Comparison of ENCODE assay signal across 10 cellular contexts in the genomic region with DNA sequence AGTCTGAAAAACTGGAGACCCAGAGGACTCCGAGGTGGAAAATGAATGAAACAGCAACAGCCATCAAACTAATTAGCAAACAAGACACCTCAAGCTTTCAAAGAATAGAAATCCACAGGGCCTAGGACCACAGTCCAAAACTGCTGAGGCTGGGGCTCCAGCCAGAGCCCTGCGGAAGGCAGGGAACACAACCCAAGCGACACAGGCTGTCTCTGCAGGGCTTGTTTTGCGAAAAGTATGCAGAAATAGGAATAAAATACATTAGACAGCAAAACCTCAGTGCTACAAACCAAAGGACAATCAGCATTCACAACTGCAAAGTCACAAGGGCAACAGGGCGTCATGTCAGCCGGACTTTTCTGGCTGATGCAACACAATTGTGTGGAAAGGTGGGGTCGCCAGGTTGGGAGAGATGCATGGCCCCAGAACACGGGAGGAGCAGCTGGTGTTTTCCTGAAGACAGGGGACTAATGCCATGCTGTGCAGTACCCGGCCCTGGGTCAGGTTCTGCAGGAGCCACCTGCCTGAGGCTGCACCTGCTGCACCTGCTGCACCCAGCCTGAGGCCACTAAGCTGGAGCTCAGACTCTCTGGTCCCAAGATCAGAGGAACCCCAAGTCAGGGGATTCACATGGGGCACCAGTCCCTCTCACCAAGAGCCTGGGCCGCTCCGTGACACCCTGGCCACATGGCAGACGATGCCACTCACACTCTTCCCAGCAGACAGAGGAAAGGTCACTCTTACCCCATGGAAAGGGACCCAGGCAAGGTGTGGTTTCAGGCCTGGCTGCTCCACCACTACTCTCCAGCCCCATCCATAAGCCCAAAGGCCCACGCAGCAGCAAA.
DNase-seq lines count a peak whose midpoint lies in the region; ATAC-seq and TF ChIP-seq lines count a peak whose summit lies in the region.
"Had no signal": no experiment of that assay in that cellular context is flagged by ENCODE, and none has a peak within 500 bp of the region (broad histone marks: within the 10 kb centered on the region; RNA-seq: fewer than 3 reads in every experiment).

No MANE protein-coding gene starts in this region.

- H3K9me2 ChIP-seq in OCI-LY7 (ENCODE audit: insufficient read depth, low read length), result no peaks in the 10 kb centered on the region

- intact Hi-C loops in OCI-LY7 (cut with micrococcal nuclease; ENCODE audit: unreplicated experiment), result no loop called here
- intact Hi-C loops in left cardiac atrium (cut with DNase I), result loop anchor here in 1 of 2 donors (5.0 kb wide), 1 partner anchor 41 kb away; no protein-coding TSS in a partner anchor
- intact Hi-C loops in gastrocnemius medialis (cut with DNase I; ENCODE audit: low total_unique reads), result loop anchor here (5.0 to 10.0 kb wide), 2 partner anchors 34 to 54 kb away; no protein-coding TSS in a partner anchor
- intact Hi-C loops in naive thymus-derived CD4-positive, alpha-beta T cell (cut with micrococcal nuclease), result no loop called here

- H3K27ac ChIP-seq in HEK293 (ENCODE audit: extremely low read depth, low read depth, low read length) (peak overlapping the region; percentile 94), OCI-LY7 (ENCODE audit: low read depth, low read length, poor library complexity, severe bottlenecking) (peak overlapping the region; percentile 21), gastrocnemius medialis (peak overlapping the region; percentile 66 to 92 (median 74))
- no peak overlapping the region for H3K27ac ChIP-seq in naive thymus-derived CD4-positive, alpha-beta T cell (ENCODE audit: low read depth, low read length)

- CTCF ChIA-PET in HEK293 (lab: Yijun Ruan, JAX) (interaction anchor here (0.6 to 1.2 kb wide), 2 partner anchors 17 to 51 kb away, joined by 3 to 4 read pairs; no protein-coding TSS in a partner anchor), OCI-LY7 (lab: Charles Lee; ENCODE audit: unreplicated experiment) (interaction anchor here (1.1 kb wide), 1 partner anchor 59 kb away, joined by 3 read pairs; no protein-coding TSS in a partner anchor)
- CTCF ChIA-PET in naive thymus-derived CD4-positive, alpha-beta T cell (lab: Charles Lee), result no interaction called here

- TF ChIP-seq CTCF in HEK293 (tag by site-specific recombination; IDR thresholded peaks at IDR 0.05) (no peak), OCI-LY7 (conservative IDR thresholded peaks at IDR 0.05; ENCODE audit: low read length) (no peak), gastrocnemius medialis (IDR thresholded peaks at IDR 0.05 in 4 of 5, conservative IDR thresholded peaks at IDR 0.05 in 1 of 5) (no peak)

- no TSS peak for BruUV-seq in OCI-LY7 (replicated peaks; lab: Mats Ljungman, UMichigan)

- H3K4me3 ChIP-seq in HEK293 (ENCODE audit: low read depth, low read length) (no peak overlapping the region), OCI-LY7 (ENCODE audit: low read depth, low read length, poor library complexity, severe bottlenecking) (no peak overlapping the region), gastrocnemius medialis (no peak overlapping the region)
- no peak overlapping the region for H3K4me3 ChIP-seq in naive thymus-derived CD4-positive, alpha-beta T cell (ENCODE audit: low read length)

- H3K9me3 ChIP-seq in HEK293 (ENCODE audit: control insufficient read depth, insufficient read depth, low read depth, low read length) (no peaks in the 10 kb centered on the region), OCI-LY7 (ENCODE audit: low read length) (no peaks in the 10 kb centered on the region), gastrocnemius medialis (no peaks in the 10 kb centered on the region)
- no peaks in the 10 kb centered on the region for H3K9me3 ChIP-seq in naive thymus-derived CD4-positive, alpha-beta T cell (ENCODE audit: control insufficient read depth in 2 of 3, low read length in 3 of 3)

- peaks cover 0 to 21% (median 4%) of the 10 kb centered on the region in 5 donors for H3K36me3 Mint-ChIP-seq in naive thymus-derived CD4-positive, alpha-beta T cell

- no peaks in the 10 kb centered on the region for H4K20me1 ChIP-seq in OCI-LY7 (ENCODE audit: insufficient read depth, low read length)

- H3K9me3 Mint-ChIP-seq in naive thymus-derived CD4-positive, alpha-beta T cell, result no peaks in the 10 kb centered on the region

- no peaks in the 10 kb centered on the region; a peak in 1 of 3 replicates for H3K36me3 ChIP-seq in HEK293 (ENCODE audit: control insufficient read depth in 2 of 2, insufficient read depth in 1 of 2, low read length in 2 of 2)
- H3K36me3 ChIP-seq in OCI-LY7 (ENCODE audit: insufficient read depth, low read length), result peaks cover 3% of the 10 kb centered on the region; the same call in 1 of the 2 replicates
- no peaks in the 10 kb centered on the region for H3K36me3 ChIP-seq in gastrocnemius medialis
- no peaks in the 10 kb centered on the region for H3K36me3 ChIP-seq in naive thymus-derived CD4-positive, alpha-beta T cell (ENCODE audit: control insufficient read depth in 2 of 3, insufficient read depth in 3 of 3, low read length in 3 of 3)

- H3K4me1 Mint-ChIP-seq in naive thymus-derived CD4-positive, alpha-beta T cell, result peaks cover 0 to 19% (median 3%) of the 10 kb centered on the region in 7 donors

- DNase-seq in OCI-LY7 (ENCODE audit: low spot score) (peak; percentile 33), left cardiac atrium (peak; percentile 12), gastrocnemius medialis (no peak), cortex of kidney (lab: John Stamatoyannopoulos, UW) (no peak)
- DNase-seq in central memory CD4-positive, alpha-beta T cell, result no peak
- no peak for DNase-seq in naive thymus-derived CD4-positive, alpha-beta T cell
- DNase-seq: activated CD8-positive, alpha-beta T cell treated with anti-CD3 and anti-CD28 coated beads, Interleukin-2, amount 10 ng/mL, durations not matched to agents 7 days and 5 days; KBM-7 had no signal

- ATAC-seq in left cardiac atrium (no peak), gastrocnemius medialis (no peak), HG02852 (IDR thresholded peaks at IDR 0.05; ENCODE audit: unreplicated experiment) (no peak)
- ATAC-seq in naive thymus-derived CD4-positive, alpha-beta T cell, result no peak
- ATAC-seq: activated CD8-positive, alpha-beta T cell treated with anti-CD3 and anti-CD28 coated beads, Interleukin-2, amount 10 ng/mL, durations not matched to agents 7 days and 5 days had no signal

- H3K27me3 ChIP-seq in gastrocnemius medialis, result no peaks in the 10 kb centered on the region
- H3K27me3 ChIP-seq in naive thymus-derived CD4-positive, alpha-beta T cell (ENCODE audit: control insufficient read depth in 2 of 2, insufficient read depth in 2 of 2, low read length in 2 of 2), result no peaks in the 10 kb centered on the region

- in situ Hi-C loops in gastrocnemius medialis (cut with MboI; ENCODE audit: low sequenced_read_pairs in 4 of 4), result no loop called here

- TF ChIP-seq POLR2A in gastrocnemius medialis (IDR thresholded peaks at IDR 0.05), result no peak

- H3K27ac Mint-ChIP-seq in naive thymus-derived CD4-positive, alpha-beta T cell, result peak overlapping the region in 1 of 9 donors; percentile 41
- H3K27ac Mint-ChIP-seq: activated CD8-positive, alpha-beta T cell treated with anti-CD3 and anti-CD28 coated beads, Interleukin-2, amount 10 ng/mL, durations not matched to agents 7 days and 5 days had no signal

- POLR2A ChIA-PET in HEK293 (lab: Yijun Ruan, JAX) (interaction anchor here (1.0 kb wide), 1 partner anchor 196 kb away, joined by 3 read pairs; a partner anchor contains a TSS), OCI-LY7 (lab: Charles Lee) (interaction anchor here (1.5 kb wide), 1 partner anchor 9 kb away, joined by 4 read pairs; no protein-coding TSS in a partner anchor)
- POLR2A ChIA-PET in naive thymus-derived CD4-positive, alpha-beta T cell (lab: Charles Lee), result no interaction called here

- H3K79me2 ChIP-seq in OCI-LY7 (ENCODE audit: insufficient read depth, low read depth, low read length), result no peaks in the 10 kb centered on the region

- H3K4me1 ChIP-seq in HEK293 (ENCODE audit: control insufficient read depth, insufficient read depth, low read length) (peaks cover 30% of the 10 kb centered on the region), OCI-LY7 (ENCODE audit: insufficient read depth, low read length, poor library complexity, severe bottlenecking) (peaks cover 18% of the 10 kb centered on the region), gastrocnemius medialis (peaks cover 29 to 33% of the 10 kb centered on the region in 2 donors)
- no peaks in the 10 kb centered on the region for H3K4me1 ChIP-seq in naive thymus-derived CD4-positive, alpha-beta T cell (ENCODE audit: control insufficient read depth in 2 of 2, insufficient read depth in 2 of 2, low read length in 2 of 2)

- H3K4me3 Mint-ChIP-seq in naive thymus-derived CD4-positive, alpha-beta T cell, result no peak overlapping the region
- H3K4me3 Mint-ChIP-seq: activated CD8-positive, alpha-beta T cell treated with anti-CD3 and anti-CD28 coated beads, Interleukin-2, amount 10 ng/mL, durations not matched to agents 7 days and 5 days had no signal

- H2AFZ ChIP-seq in OCI-LY7 (ENCODE audit: low read length), result no peak overlapping the region

- H3K27me3 Mint-ChIP-seq in naive thymus-derived CD4-positive, alpha-beta T cell, result no peaks in the 10 kb centered on the region

- no peak overlapping the region; the same call in 1 of the 2 replicates for H3K4me2 ChIP-seq in OCI-LY7 (ENCODE audit: low read length)

TF ChIP-seq in HEK293, 187 proteins besides CTCF, POLR2A, EP300 and RAD21:
- no peak for TF ChIP-seq ZNF223 (tag by site-specific recombination; IDR thresholded peaks at IDR 0.05)
- TF ChIP-seq PRDM1 (tag by site-specific recombination; IDR thresholded peaks at IDR 0.05), result 0 out of 2 replicates have a peak, but pooled peaks have one; percentile 6

Comparison
In these comparisons a context has a peak if more than half of its experiments do, and no peak if none do; other contexts are left out.
1. DNase-seq: peak in OCI-LY7 (single experiment) and left cardiac atrium (single experiment); none in gastrocnemius medialis (0 of 2), central memory CD4-positive, alpha-beta T cell (single experiment), cortex of kidney (single experiment) and naive thymus-derived CD4-positive, alpha-beta T cell (0 of 9).